In the genomic region with DNA sequence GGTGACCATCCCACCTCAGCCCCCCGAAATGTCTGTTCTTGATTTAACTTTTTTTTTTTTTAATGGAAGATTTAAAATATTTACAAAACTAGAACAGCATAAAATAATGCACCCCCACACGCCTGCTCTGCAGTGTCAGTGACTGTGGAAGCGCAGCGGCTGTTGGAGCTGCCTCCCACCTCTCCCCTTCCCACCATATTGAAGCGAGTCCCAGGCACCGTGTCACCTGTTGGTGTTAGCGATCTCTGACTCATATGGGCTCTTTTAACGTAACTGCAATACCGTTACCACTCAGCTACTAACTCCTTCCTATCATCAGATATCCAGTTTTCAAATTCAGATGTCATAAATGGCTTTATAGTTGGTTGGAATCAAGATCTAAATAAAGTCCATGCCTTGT, we compare ENCODE assay signal across 15 cellular contexts. TPM values are rescaled to one million over a fixed set of nuclear protein-coding genes. Genes with fewer than 3 reads are reported as not detected.
DNase-seq lines count a peak whose midpoint lies in the region; ATAC-seq, FAIRE-seq and TF ChIP-seq lines count a peak whose summit lies in the region.
"Had no signal": no experiment of that assay in that cellular context is flagged by ENCODE, and none has a peak within 500 bp of the region (broad histone marks: within the 10 kb centered on the region; RNA-seq: fewer than 3 reads in every experiment).

No MANE protein-coding gene starts in this region.

- no peaks in the 10 kb centered on the region for H3K4me1 ChIP-seq in GM12878 (ENCODE audit: control insufficient read depth, insufficient read depth, low read length)

- WGBS in GM12878 (ENCODE audit: insufficient coverage, insufficient replicate concordance, low lambda C conversion rate, missing lambda C conversion rate), result 86% methylated on average over 9 of the region's 9 CpGs

- H3K27me3 ChIP-seq in GM12878 (replicated peaks in 1 of 2; ENCODE audit: control insufficient read depth in 2 of 2, insufficient read depth in 2 of 2, low read length in 1 of 2), result no peaks in the 10 kb centered on the region

- H3K4me3 Mint-ChIP-seq in activated T-cell treated with anti-CD3 and anti-CD28 coated beads, Interleukin-2, amount 50 U/mL, for 24 hours, result no peak overlapping the region
- no peak overlapping the region for H3K4me3 Mint-ChIP-seq in activated T-cell treated with anti-CD3 and anti-CD28 coated beads, Interleukin-2, amount 50 U/mL, for 72 hours
- H3K4me3 Mint-ChIP-seq in stimulated activated effector memory CD8-positive, alpha-beta T cell treated with anti-CD3 and anti-CD28 coated beads, Interleukin-12 subunit alpha, Interleukin-12 subunit beta, amount 100 ng/mL, for 72 hours, result no peak overlapping the region
- H3K4me3 Mint-ChIP-seq: CD4-positive, alpha-beta T cell had no signal

- H3K27me3 Mint-ChIP-seq in activated T-cell treated with anti-CD3 and anti-CD28 coated beads, Interleukin-2, amount 50 U/mL, for 24 hours, result no peaks in the 10 kb centered on the region
- H3K27me3 Mint-ChIP-seq in activated T-cell treated with anti-CD3 and anti-CD28 coated beads, Interleukin-2, amount 50 U/mL, for 72 hours (ENCODE audit: low read depth), result no peaks in the 10 kb centered on the region
- H3K27me3 Mint-ChIP-seq: CD4-positive, alpha-beta T cell had no signal

- no peak for TF ChIP-seq RAD21 in GM12878 (IDR thresholded peaks at IDR 0.05; ENCODE audit: insufficient read depth, low read depth, low read length)

- POLR2A ChIA-PET in GM12878 (lab: Charles Lee), result no interaction called here

- CTCF ChIA-PET in GM12878 (lab: Yijun Ruan, JAX), result interaction anchor here (1.1 kb wide), 1 partner anchor 12 kb away, joined by 3 read pairs; no protein-coding TSS in a partner anchor

- H3K9me3 Mint-ChIP-seq in activated T-cell treated with anti-CD3 and anti-CD28 coated beads, Interleukin-2, amount 50 U/mL, for 24 hours, result no peaks in the 10 kb centered on the region
- H3K9me3 Mint-ChIP-seq in activated T-cell treated with anti-CD3 and anti-CD28 coated beads, Interleukin-2, amount 50 U/mL, for 72 hours, result no peaks in the 10 kb centered on the region
- no peaks in the 10 kb centered on the region for H3K9me3 Mint-ChIP-seq in stimulated activated effector memory CD8-positive, alpha-beta T cell treated with anti-CD3 and anti-CD28 coated beads, Interleukin-12 subunit alpha, Interleukin-12 subunit beta, amount 100 ng/mL, for 72 hours
- H3K9me3 Mint-ChIP-seq: CD4-positive, alpha-beta T cell had no signal

- TF ChIP-seq CTCF in GM12878 (IDR thresholded peaks at IDR 0.05 in 2 of 3, conservative IDR thresholded peaks at IDR 0.05 in 1 of 3; ENCODE audit: control insufficient read depth in 2 of 3, extremely low read depth in 1 of 3, insufficient read depth in 1 of 3, low read depth in 3 of 3, low read length in 3 of 3), result no peak

- peaks cover 2 to 28% of the 10 kb centered on the region in 2 experiments; a peak in 3 of 4 replicates for H3K36me3 ChIP-seq in GM12878 (ENCODE audit: control insufficient read depth in 2 of 2, insufficient read depth in 2 of 2, low read length in 1 of 2)

- H3K79me2 ChIP-seq in GM12878 (ENCODE audit: control insufficient read depth, insufficient read depth, low read length), result no peaks in the 10 kb centered on the region

- no peak overlapping the region for H3K9ac ChIP-seq in GM12878 (ENCODE audit: control insufficient read depth, insufficient read depth, low read length)

- no peak overlapping the region for H3K4me2 ChIP-seq in GM12878 (ENCODE audit: control insufficient read depth, insufficient read depth)

- no peak for ATAC-seq in activated T-cell treated with anti-CD3 and anti-CD28 coated beads, Interleukin-2, amount 50 U/mL, for 72 hours (replicated peaks in 1 of 2)
- ATAC-seq in GM12878, result no peak
- ATAC-seq in stimulated activated effector memory CD8-positive, alpha-beta T cell treated with anti-CD3 and anti-CD28 coated beads, Interleukin-12 subunit alpha, Interleukin-12 subunit beta, amount 100 ng/mL, for 72 hours, result no peak

- no peaks in the 10 kb centered on the region for H3K4me1 Mint-ChIP-seq in activated T-cell treated with anti-CD3 and anti-CD28 coated beads, Interleukin-2, amount 50 U/mL, for 24 hours (ENCODE audit: low read depth)
- H3K4me1 Mint-ChIP-seq in activated T-cell treated with anti-CD3 and anti-CD28 coated beads, Interleukin-2, amount 50 U/mL, for 72 hours (ENCODE audit: low read depth), result no peaks in the 10 kb centered on the region
- H3K4me1 Mint-ChIP-seq in stimulated activated effector memory CD8-positive, alpha-beta T cell treated with anti-CD3 and anti-CD28 coated beads, Interleukin-12 subunit alpha, Interleukin-12 subunit beta, amount 100 ng/mL, for 72 hours, result peaks cover 22% of the 10 kb centered on the region

- TF ChIP-seq EP300 in GM12878 (IDR thresholded peaks at IDR 0.05; ENCODE audit: borderline replicate concordance in 1 of 2, control insufficient read depth in 1 of 2, low read depth in 2 of 2, low read length in 2 of 2), result no peak

- no peak for FAIRE-seq in GM12878 (lab: Jason Lieb, UNC)

- no peaks in the 10 kb centered on the region for H4K20me1 ChIP-seq in GM12878 (ENCODE audit: control insufficient read depth, insufficient read depth)

- H3K27ac Mint-ChIP-seq in activated T-cell treated with anti-CD3 and anti-CD28 coated beads, Interleukin-2, amount 50 U/mL, for 24 hours, result peak overlapping the region; percentile 47
- no peak overlapping the region for H3K27ac Mint-ChIP-seq in activated T-cell treated with anti-CD3 and anti-CD28 coated beads, Interleukin-2, amount 50 U/mL, for 72 hours
- peak overlapping the region; percentile 68 for H3K27ac Mint-ChIP-seq in stimulated activated effector memory CD8-positive, alpha-beta T cell treated with anti-CD3 and anti-CD28 coated beads, Interleukin-12 subunit alpha, Interleukin-12 subunit beta, amount 100 ng/mL, for 72 hours
- H3K27ac Mint-ChIP-seq: CD4-positive, alpha-beta T cell had no signal

- no peaks in the 10 kb centered on the region for H3K9me3 ChIP-seq in GM12878 (replicated peaks; ENCODE audit: control insufficient read depth, insufficient read depth, low read length)

- SMC1A ChIA-PET in GM12878 (lab: Charles Lee; ENCODE audit: uncharacterized antibody, unreplicated experiment), result no interaction called here

- H3K27ac ChIP-seq in GM12878 (ENCODE audit: control insufficient read depth, insufficient read depth), result no peak overlapping the region
- H3K27ac ChIP-seq: C4-2B, HL-60 had no signal

- no TSS peak for BruUV-seq in GM12878 (replicated peaks; lab: Mats Ljungman, UMichigan)

- intact Hi-C loops in GM12878 (cut with micrococcal nuclease; ENCODE audit: unreplicated experiment) (no loop called here), head of caudate nucleus (cut with DNase I) (no loop called here)

- no peak for DNase-seq in activated T-cell treated with anti-CD3 and anti-CD28 coated beads, Interleukin-2, amount 50 U/mL, for 24 hours
- DNase-seq in activated T-cell treated with anti-CD3 and anti-CD28 coated beads, Interleukin-2, amount 50 U/mL, for 72 hours, result no peak
- DNase-seq in GM12878 (ENCODE audit: low read depth, low spot score), result no peak
- DNase-seq in head of caudate nucleus, result peak in 39 of 42 donors; percentile 26 to 89 (median 60)
- DNase-seq in stimulated activated effector memory CD8-positive, alpha-beta T cell treated with anti-CD3 and anti-CD28 coated beads, Interleukin-12 subunit alpha, Interleukin-12 subunit beta, amount 100 ng/mL, for 72 hours (ENCODE audit: low spot score in 2 of 2), result no peak
- DNase-seq in DMS53 (lab: John Stamatoyannopoulos, UW), result no peak
- no peak for DNase-seq in germinal center (ENCODE audit: low spot score)
- no peak for DNase-seq in NCI-H526 (lab: John Stamatoyannopoulos, UW)
- DNase-seq: CD4-positive, alpha-beta T cell; DMS153; DMS79 treated with DMSO at 0.1 percent for 48 hours; GF-D8; GOT3 had no signal

- no peak overlapping the region for H3K4me3 ChIP-seq in GM12878

- no peak for TF ChIP-seq POLR2A in GM12878 (IDR thresholded peaks at IDR 0.05; ENCODE audit: low read depth, low read length)

- H2AFZ ChIP-seq in GM12878 (ENCODE audit: control insufficient read depth, low read depth, low read length), result no peak overlapping the region

- H3K36me3 Mint-ChIP-seq in activated T-cell treated with anti-CD3 and anti-CD28 coated beads, Interleukin-2, amount 50 U/mL, for 24 hours (ENCODE audit: low read depth), result peaks cover 91% of the 10 kb centered on the region
- peaks cover 13 to 23% of the 10 kb centered on the region in 2 donors for H3K36me3 Mint-ChIP-seq in activated T-cell treated with anti-CD3 and anti-CD28 coated beads, Interleukin-2, amount 50 U/mL, for 72 hours (ENCODE audit: insufficient read depth in 2 of 2)
- H3K36me3 Mint-ChIP-seq in stimulated activated effector memory CD8-positive, alpha-beta T cell treated with anti-CD3 and anti-CD28 coated beads, Interleukin-12 subunit alpha, Interleukin-12 subunit beta, amount 100 ng/mL, for 72 hours, result peaks cover 94% of the 10 kb centered on the region

- RAD21 ChIA-PET in GM12878 (lab: Charles Lee; ENCODE audit: unreplicated experiment), result no interaction called here

- in situ Hi-C loops in GM12878 (cut with MboI), result no loop called here

RNA-seq across cellular contexts. Expression of gene TADA2B, which starts 17.1 kb away (rescaled TPM):
- total RNA-seq in activated T-cell treated with anti-CD3 and anti-CD28 coated beads, Interleukin-2, amount 50 U/mL, for 72 hours, result 10 to 100 TPM; 14.5 to 15.3 TPM
- 9.2 and 10.5 TPM in 2 replicates for total RNA-seq in GM12878 (2013; cell fraction: nucleolus; rRNA removed)
- 8.9 and 9.0 TPM in 2 replicates for total RNA-seq in GM12878 (2014; rRNA removed)
- total RNA-seq in GM12878 (2014; rRNA removed; fragmentation: Illumina TruSeq; extraction: Trizol), result 6.7 and 6.9 TPM in 2 replicates
- total RNA-seq in GM12878 (2021), result 12.0 TPM in 2 replicates
- 5.4 TPM for polyA plus RNA-seq in GM12878 (2011; ENCODE audit: low read depth)
- polyA plus RNA-seq in GM12878 (2011; rRNA removed), result 3.7 and 4.3 TPM in 2 replicates
- polyA plus RNA-seq in GM12878 (2011; cell fraction: cytosol; rRNA removed), result 5.5 and 6.6 TPM in 2 replicates
- polyA plus RNA-seq in GM12878 (2011; cell fraction: nucleus; rRNA removed), result 9.5 and 13.3 TPM in 2 replicates
- 6.8 and 9.0 TPM in 2 replicates for polyA plus RNA-seq in GM12878 (2012)
- polyA plus RNA-seq in GM12878 (2014; fragmentation: Illumina TruSeq; extraction: Trizol), result 6.6 and 7.2 TPM in 2 replicates
- polyA plus RNA-seq in GM12878 (2014; fragmentation: Nextera tagmentation; extraction: Ambion mirVana), result 1 to 10 TPM in 1 of 2 experiments, under 1 TPM in 1; 0.66 to 1.2 TPM
- polyA plus RNA-seq in GM12878 (2014; rRNA removed), result 7.7 and 7.9 TPM in 2 replicates
- polyA plus RNA-seq in GM12878 (2016; fragmentation: Nextera tagmentation; extraction: Ambion mirVana), result 1 to 10 TPM; 1.1 to 1.3 TPM
- polyA minus RNA-seq in GM12878 (2011; rRNA and poly(A)+ RNA removed), result 4.1 and 7.7 TPM in 2 replicates
- polyA minus RNA-seq in GM12878 (2011; cell fraction: cytosol; rRNA and poly(A)+ RNA removed), result 5.0 and 5.9 TPM in 2 replicates
- polyA minus RNA-seq in GM12878 (2011; cell fraction: nucleus; rRNA and poly(A)+ RNA removed), result 4.4 and 8.4 TPM in 2 replicates

RNA-seq across cellular contexts. Expression of gene GRPEL1, which starts 41.8 kb away (rescaled TPM):
- total RNA-seq in activated T-cell treated with anti-CD3 and anti-CD28 coated beads, Interleukin-2, amount 50 U/mL, for 72 hours, result 10 to 100 TPM; 47.6 to 65.5 TPM
- total RNA-seq in GM12878 (2013; cell fraction: nucleolus; rRNA removed), result 32.9 and 36.4 TPM in 2 replicates
- total RNA-seq in GM12878 (2014; rRNA removed), result 30.8 and 43.6 TPM in 2 replicates
- 54.7 and 62.7 TPM in 2 replicates for total RNA-seq in GM12878 (2014; rRNA removed; fragmentation: Illumina TruSeq; extraction: Trizol)
- total RNA-seq in GM12878 (2021), result 44.1 and 48.8 TPM in 2 replicates
- 22.3 TPM for polyA plus RNA-seq in GM12878 (2011; ENCODE audit: low read depth)
- polyA plus RNA-seq in GM12878 (2011; rRNA removed), result 53.4 and 67.2 TPM in 2 replicates
- 32.1 and 35.7 TPM in 2 replicates for polyA plus RNA-seq in GM12878 (2011; cell fraction: cytosol; rRNA removed)
- 28.7 and 29.2 TPM in 2 replicates for polyA plus RNA-seq in GM12878 (2011; cell fraction: nucleus; rRNA removed)
- polyA plus RNA-seq in GM12878 (2012), result 26.4 and 30.6 TPM in 2 replicates
- 59.2 and 72.5 TPM in 2 replicates for polyA plus RNA-seq in GM12878 (2014; fragmentation: Illumina TruSeq; extraction: Trizol)
- polyA plus RNA-seq in GM12878 (2014; fragmentation: Nextera tagmentation; extraction: Ambion mirVana), result 100 to 1,000 TPM; 103 to 119 TPM
- polyA plus RNA-seq in GM12878 (2014; rRNA removed), result 40.7 and 42.6 TPM in 2 replicates
- 10 to 100 TPM; 80.1 to 82.8 TPM for polyA plus RNA-seq in GM12878 (2016; fragmentation: Nextera tagmentation; extraction: Ambion mirVana)
- polyA minus RNA-seq in GM12878 (2011; rRNA and poly(A)+ RNA removed), result 33.1 and 35.9 TPM in 2 replicates
- polyA minus RNA-seq in GM12878 (2011; cell fraction: cytosol; rRNA and poly(A)+ RNA removed), result 8.5 and 9.4 TPM in 2 replicates
- polyA minus RNA-seq in GM12878 (2011; cell fraction: nucleus; rRNA and poly(A)+ RNA removed), result 22.7 and 31.9 TPM in 2 replicates

Comparison
In these comparisons a context has a peak if more than half of its experiments do, and no peak if none do; other contexts are left out.
1. DNase-seq: peak in head of caudate nucleus (39 of 42); none in activated T-cell treated with anti-CD3 and anti-CD28 coated beads, Interleukin-2, amount 50 U/mL, for 24 hours (single experiment), activated T-cell treated with anti-CD3 and anti-CD28 coated beads, Interleukin-2, amount 50 U/mL, for 72 hours (0 of 2), GM12878 (single experiment), stimulated activated effector memory CD8-positive, alpha-beta T cell treated with anti-CD3 and anti-CD28 coated beads, Interleukin-12 subunit alpha, Interleukin-12 subunit beta, amount 100 ng/mL, for 72 hours (0 of 2), DMS53 (single experiment), germinal center (single experiment) and NCI-H526 (0 of 2).